Comparison of ENCODE assay signal across 1 cellular context in genomic region chr12:122021193-122021821, GRCh38.
A peak's percentile ranks its signal among the peaks of the same experiment; 100 is the strongest.
TF ChIP-seq lines count a peak whose summit lies in the region.

No MANE protein-coding gene starts in this region.

TF ChIP-seq in HepG2, 621 proteins besides CTCF, POLR2A, EP300 and RAD21 (continued from another document and continues in another):
- TF ChIP-seq TBP (CRISPR knock-in tag; IDR thresholded peaks at IDR 0.05) (no peak), HIVEP1 (CRISPR knock-in tag; IDR thresholded peaks at IDR 0.05) (no peak), ZNF225 (CRISPR knock-in tag; IDR thresholded peaks at IDR 0.05) (0 out of 2 replicates have a peak, but pooled peaks have one; percentile 14), ZBTB1 (CRISPR knock-in tag; IDR thresholded peaks at IDR 0.05; ENCODE audit: borderline replicate concordance) (no peak), SALL1 (CRISPR knock-in tag; IDR thresholded peaks at IDR 0.05) (no peak), MED13 (CRISPR knock-in tag; IDR thresholded peaks at IDR 0.05) (no peak), ZNF24 (IDR thresholded peaks at IDR 0.05) (no peak), CENPX (CRISPR knock-in tag; IDR thresholded peaks at IDR 0.05) (no peak), FOXK2 (IDR thresholded peaks at IDR 0.05) (no peak), ZKSCAN5 (CRISPR knock-in tag; IDR thresholded peaks at IDR 0.05) (no peak), LBX2 (CRISPR knock-in tag; IDR thresholded peaks at IDR 0.05; ENCODE audit: borderline replicate concordance) (no peak), ZNF10 (CRISPR knock-in tag; IDR thresholded peaks at IDR 0.05; ENCODE audit: borderline replicate concordance, low read depth) (no peak), ZBTB40 (IDR thresholded peaks at IDR 0.05) (no peak), ZBTB40 (CRISPR knock-in tag; IDR thresholded peaks at IDR 0.05) (no peak), PLRG1 (conservative IDR thresholded peaks at IDR 0.05) (no peak), ZNF260 (CRISPR knock-in tag; IDR thresholded peaks at IDR 0.05; ENCODE audit: borderline replicate concordance, low read depth) (no peak), ZNF3 (CRISPR knock-in tag; IDR thresholded peaks at IDR 0.05) (no peak), ZSCAN9 (CRISPR knock-in tag; IDR thresholded peaks at IDR 0.05; ENCODE audit: borderline replicate concordance) (no peak), ZNF331 (CRISPR knock-in tag; IDR thresholded peaks at IDR 0.05) (no peak), ZNF740 (CRISPR knock-in tag; IDR thresholded peaks at IDR 0.05) (no peak), KLF13 (CRISPR knock-in tag; IDR thresholded peaks at IDR 0.05) (no peak), SIX1 (CRISPR knock-in tag; IDR thresholded peaks at IDR 0.05; ENCODE audit: borderline replicate concordance) (no peak), ZXDC (CRISPR knock-in tag; IDR thresholded peaks at IDR 0.05) (no peak), NONO (IDR thresholded peaks at IDR 0.05) (no peak), NONO (CRISPR knock-in tag; conservative IDR thresholded peaks at IDR 0.05) (peak; percentile 10; the same call in 1 of the 2 replicates), ZNF75D (CRISPR knock-in tag; IDR thresholded peaks at IDR 0.05; ENCODE audit: borderline replicate concordance) (no peak), AKNA (CRISPR knock-in tag; IDR thresholded peaks at IDR 0.05; ENCODE audit: borderline replicate concordance) (no peak), EHMT2 (IDR thresholded peaks at IDR 0.05; ENCODE audit: borderline replicate concordance, low read depth, low read length) (no peak), E2F5 (CRISPR knock-in tag; conservative IDR thresholded peaks at IDR 0.05) (no peak), ZNF800 (CRISPR knock-in tag; IDR thresholded peaks at IDR 0.05) (peak; percentile 60; the same call in 1 of the 2 replicates), ATAD3A (CRISPR knock-in tag; IDR thresholded peaks at IDR 0.05) (no peak), MAFF (IDR thresholded peaks at IDR 0.05; ENCODE audit: low read depth, low read length) (no peak), ZNF563 (CRISPR knock-in tag; IDR thresholded peaks at IDR 0.05) (peak; percentile 13; the same call in 1 of the 2 replicates), ZMYM2 (CRISPR knock-in tag; IDR thresholded peaks at IDR 0.05) (no peak), MTERF4 (CRISPR knock-in tag; IDR thresholded peaks at IDR 0.05) (0 out of 2 replicates have a peak, but pooled peaks have one; percentile 39), ZNF34 (CRISPR knock-in tag; IDR thresholded peaks at IDR 0.05; ENCODE audit: borderline replicate concordance) (no peak), RARA (CRISPR knock-in tag; IDR thresholded peaks at IDR 0.05) (no peak), TEF (CRISPR knock-in tag; IDR thresholded peaks at IDR 0.05) (no peak), SOX6 (IDR thresholded peaks at IDR 0.05) (no peak), SOX6 (CRISPR knock-in tag; IDR thresholded peaks at IDR 0.05) (no peak), RFXANK (CRISPR knock-in tag; IDR thresholded peaks at IDR 0.05) (no peak), RAD51 (IDR thresholded peaks at IDR 0.05; ENCODE audit: borderline replicate concordance) (no peak)
